In genomic region chr2:74281576-74281975, GRCh38 we compare ENCODE assay signal across 30 cellular contexts.
"Had no signal": no experiment of that assay in that cellular context is flagged by ENCODE, and none has a peak within 500 bp of the region (broad histone marks: within the 10 kb centered on the region; RNA-seq: fewer than 3 reads in every experiment).

No MANE protein-coding gene starts in this region.

- H3K27me3 Mint-ChIP-seq: naive B cell; natural killer cell treated with Interleukin-12 subunit alpha and Interleukin-12 subunit beta and Interleukin-15 and Interleukin-18, amount 100 ng/mL, for 72 hours; stimulated activated naive B cell treated with anti-CD40 and anti-IgM and Interleukin-4, amounts not matched to agents 10 μg/mL and 1 μg/mL and 100 μg/mL, for 72 hours had no signal

- H3K27ac Mint-ChIP-seq: immature natural killer cell; natural killer cell treated with Interleukin-12 subunit alpha and Interleukin-12 subunit beta and Interleukin-15 and Interleukin-18, amount 100 ng/mL, for 72 hours; stimulated activated naive B cell treated with anti-CD40 and anti-IgM and Interleukin-4, amounts not matched to agents 10 μg/mL and 1 μg/mL and 100 μg/mL, for 72 hours; type B pancreatic cell had no signal

- H3K27ac ChIP-seq: heart left ventricle, lower lobe of right lung, pancreas, psoas muscle, right atrium auricular region, skin epidermis, stomach, thoracic aorta, tibial nerve had no signal

- H3K9me3 ChIP-seq: heart left ventricle, lower lobe of right lung, pancreas, psoas muscle, right atrium auricular region, stomach, thoracic aorta, tibial nerve, uterus had no signal

- H3K4me1 ChIP-seq: lower lobe of right lung, pancreas, psoas muscle, right atrium auricular region, stomach, tibial nerve, uterus had no signal

- H3K36me3 ChIP-seq: lower lobe of right lung, pancreas, right atrium auricular region, thoracic aorta, uterus had no signal

- H3K4me3 ChIP-seq: heart left ventricle, lower lobe of right lung, pancreas, psoas muscle, right atrium auricular region, skin epidermis, stomach, thoracic aorta, tibial nerve, uterus had no signal

- H3K4me1 Mint-ChIP-seq: immature natural killer cell, naive B cell, neural crest cell had no signal

- H3K27me3 ChIP-seq: heart left ventricle, pancreas, right atrium auricular region, stomach, tibial nerve, uterus had no signal

- H3K4me3 Mint-ChIP-seq: immature natural killer cell; naive B cell; natural killer cell treated with Interleukin-12 subunit alpha and Interleukin-12 subunit beta and Interleukin-15 and Interleukin-18, amount 100 ng/mL, for 72 hours; neural crest cell; stimulated activated naive B cell treated with anti-CD40 and anti-IgM and Interleukin-4, amounts not matched to agents 10 μg/mL and 1 μg/mL and 100 μg/mL, for 72 hours; type B pancreatic cell had no signal

- DNase-seq: heart left ventricle; hypothalamus; immature natural killer cell; kidney; left ventricle myocardium superior; lower lobe of right lung; mammary epithelial cell; mesenchymal stem cell; naive B cell; nucleus accumbens; pancreas; posterior cingulate gyrus; psoas muscle; stimulated activated CD4-positive, alpha-beta T cell treated with anti-CD3 and anti-CD28 coated beads, Interleukin-12 subunit alpha, Interleukin-12 subunit beta, amount 100 ng/mL, for 4 hours; stimulated activated CD4-positive, alpha-beta T cell treated with anti-CD3 and anti-CD28 coated beads, Interleukin-15, amount 100 ng/mL, for 24 hours; stimulated activated CD4-positive, alpha-beta T cell treated with anti-CD3 and anti-CD28 coated beads, Interleukin-2, amount 100 ng/mL, for 24 hours; stimulated activated CD4-positive, alpha-beta T cell treated with anti-CD3 and anti-CD28 coated beads, Interleukin-4, amount 100 ng/mL, for 1 hour; stimulated activated naive B cell treated with anti-CD40 and anti-IgM and Interleukin-4, amounts not matched to agents 10 μg/mL and 1 μg/mL and 100 μg/mL, for 72 hours; stimulated activated naive CD8-positive, alpha-beta T cell treated with anti-CD3 and anti-CD28 coated beads, Interleukin-15, Interleukin-2, amounts not matched to agents 100 U/mL and 50 U/mL, for 24 hours; stomach; uterus had no signal

- H3K36me3 Mint-ChIP-seq: natural killer cell treated with Interleukin-12 subunit alpha and Interleukin-12 subunit beta and Interleukin-15 and Interleukin-18, amount 100 ng/mL, for 72 hours; type B pancreatic cell had no signal

- ATAC-seq: left lobe of liver; left ventricle myocardium superior; natural killer cell treated with Interleukin-12 subunit alpha and Interleukin-12 subunit beta and Interleukin-15 and Interleukin-18, amount 100 ng/mL, for 72 hours; pancreas; psoas muscle; sciatic nerve; stimulated activated naive B cell treated with anti-CD40 and anti-IgM and Interleukin-4, amounts not matched to agents 10 μg/mL and 1 μg/mL and 100 μg/mL, for 72 hours; stimulated activated naive CD8-positive, alpha-beta T cell treated with anti-CD3 and anti-CD28 coated beads, Interleukin-15, Interleukin-2, amounts not matched to agents 100 U/mL and 50 U/mL, for 24 hours had no signal

- H3K9me3 Mint-ChIP-seq: immature natural killer cell; naive B cell; natural killer cell treated with Interleukin-12 subunit alpha and Interleukin-12 subunit beta and Interleukin-15 and Interleukin-18, amount 100 ng/mL, for 72 hours; neural crest cell; stimulated activated naive B cell treated with anti-CD40 and anti-IgM and Interleukin-4, amounts not matched to agents 10 μg/mL and 1 μg/mL and 100 μg/mL, for 72 hours; type B pancreatic cell had no signal
